18 cellular contexts compared by ENCODE assay signal in the genomic region with DNA sequence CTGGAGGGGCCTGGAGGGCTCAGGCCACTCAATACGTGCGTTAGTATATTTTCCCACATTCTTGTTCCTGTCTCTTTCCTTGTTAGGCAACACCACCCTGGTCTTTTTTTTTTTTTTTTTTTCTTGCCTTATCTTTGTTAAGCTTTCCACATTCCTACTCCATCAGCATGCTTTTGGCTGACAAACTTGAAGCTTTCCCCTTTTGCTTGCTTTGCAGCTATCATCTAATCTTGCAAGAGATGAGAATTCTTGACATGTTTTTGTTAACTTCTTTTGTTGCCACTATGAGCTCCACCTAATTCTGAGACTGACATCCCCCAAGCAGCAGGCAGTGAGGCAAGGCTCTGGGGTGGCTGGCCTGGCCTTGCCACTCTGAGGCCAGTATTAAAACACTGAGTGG. TPM values are rescaled to one million over a fixed set of nuclear protein-coding genes. Genes with fewer than 3 reads are reported as not detected.
DNase-seq lines count a peak whose midpoint lies in the region; ATAC-seq and TF ChIP-seq lines count a peak whose summit lies in the region.
"Had no signal": no experiment of that assay in that cellular context is flagged by ENCODE, and none has a peak within 500 bp of the region (broad histone marks: within the 10 kb centered on the region; RNA-seq: fewer than 3 reads in every experiment).

No MANE protein-coding gene starts in this region.

- H3K4me1 Mint-ChIP-seq in dendritic cell treated with granulocyte-macrophage colony-stimulating factor and Interleukin-4, amounts not matched to agents 40 ng/mL and 50 ng/mL, for 4 days (ENCODE audit: low read depth): no peaks in the 10 kb centered on the region
- H3K4me1 Mint-ChIP-seq in type B pancreatic cell (ENCODE audit: unreplicated experiment): peaks cover 18% of the 10 kb centered on the region
- no peaks in the 10 kb centered on the region for H3K4me1 Mint-ChIP-seq in activated CD4-positive, alpha-beta T cell treated with anti-CD3 and anti-CD28 coated beads for 36 hours

- no peak overlapping the region for H3K9ac ChIP-seq in mesendoderm (ENCODE audit: low read length)
- H3K9ac ChIP-seq: BLaER1 treated with 17β-estradiol and CSF1 and Interleukin-3, amounts not matched to agents 10 nM and 100 nM had no signal

- H3K27ac Mint-ChIP-seq in dendritic cell treated with granulocyte-macrophage colony-stimulating factor and Interleukin-4, amounts not matched to agents 40 ng/mL and 50 ng/mL, for 4 days: peak overlapping the region; percentile 35
- peak overlapping the region; percentile 10 for H3K27ac Mint-ChIP-seq in type B pancreatic cell
- H3K27ac Mint-ChIP-seq in activated CD4-positive, alpha-beta T cell treated with anti-CD3 and anti-CD28 coated beads for 36 hours: no peak overlapping the region
- H3K27ac Mint-ChIP-seq: CD8-positive, alpha-beta T cell; HFFc6 had no signal

- no peaks in the 10 kb centered on the region for H3K27me3 ChIP-seq in mesendoderm (ENCODE audit: insufficient read depth, low read length, poor library complexity)
- H3K27me3 ChIP-seq: BLaER1 treated with 17β-estradiol and CSF1 and Interleukin-3, amounts not matched to agents 10 nM and 100 nM; Peyer's patch had no signal

- H3K27me3 Mint-ChIP-seq in dendritic cell treated with granulocyte-macrophage colony-stimulating factor and Interleukin-4, amounts not matched to agents 40 ng/mL and 50 ng/mL, for 4 days: peaks cover 43% of the 10 kb centered on the region
- H3K27me3 Mint-ChIP-seq in type B pancreatic cell: peaks cover 11% of the 10 kb centered on the region
- peaks cover 32% of the 10 kb centered on the region for H3K27me3 Mint-ChIP-seq in activated CD4-positive, alpha-beta T cell treated with anti-CD3 and anti-CD28 coated beads for 36 hours

- no peak overlapping the region for H4K8ac ChIP-seq in mesendoderm (ENCODE audit: low read depth, low read length)

- no peak overlapping the region for H2BK15ac ChIP-seq in mesendoderm (replicated peaks; ENCODE audit: low read depth)

- TF ChIP-seq CTCF in type B pancreatic cell (conservative IDR thresholded peaks at IDR 0.05): no peak

- no peak overlapping the region for H2BK5ac ChIP-seq in mesendoderm (ENCODE audit: low read length)

- no peak overlapping the region for H2BK120ac ChIP-seq in mesendoderm (ENCODE audit: low read depth, low read length)

- peak overlapping the region; percentile 16 for H3K27ac ChIP-seq in mesendoderm (ENCODE audit: low read depth, low read length)
- H3K27ac ChIP-seq: A549; BLaER1 treated with 17β-estradiol and CSF1 and Interleukin-3, amounts not matched to agents 10 nM and 100 nM; Peyer's patch had no signal

- POLR2A ChIA-PET in activated CD4-positive, alpha-beta T cell treated with anti-CD3 and anti-CD28 coated beads for 36 hours (lab: Charles Lee): no interaction called here

- H3K79me1 ChIP-seq in mesendoderm (ENCODE audit: low read length): no peaks in the 10 kb centered on the region

- no peak overlapping the region for H3K4me3 Mint-ChIP-seq in dendritic cell treated with granulocyte-macrophage colony-stimulating factor and Interleukin-4, amounts not matched to agents 40 ng/mL and 50 ng/mL, for 4 days
- no peak overlapping the region for H3K4me3 Mint-ChIP-seq in type B pancreatic cell
- H3K4me3 Mint-ChIP-seq in activated CD4-positive, alpha-beta T cell treated with anti-CD3 and anti-CD28 coated beads for 36 hours: no peak overlapping the region
- H3K4me3 Mint-ChIP-seq: CD8-positive, alpha-beta T cell; HFFc6 had no signal

- CTCF ChIA-PET in activated CD4-positive, alpha-beta T cell treated with anti-CD3 and anti-CD28 coated beads for 36 hours (lab: Charles Lee): no interaction called here

- H3K56ac ChIP-seq in mesendoderm (ENCODE audit: low read length): no peak overlapping the region

- H3K4ac ChIP-seq in mesendoderm (ENCODE audit: low read depth, low read length): no peak overlapping the region

- ATAC-seq in activated CD4-positive, alpha-beta T cell treated with anti-CD3 and anti-CD28 coated beads for 36 hours: no peak
- ATAC-seq: A549; CD8-positive, alpha-beta T cell; HepG2 had no signal

- H3K79me2 ChIP-seq in mesendoderm (ENCODE audit: control insufficient read depth, insufficient read depth, low read length): no peaks in the 10 kb centered on the region

- H3K4me1 ChIP-seq in mesendoderm (ENCODE audit: control insufficient read depth, low read depth, low read length): peaks cover 3% of the 10 kb centered on the region

- H3K4me3 ChIP-seq in mesendoderm (ENCODE audit: low read length): no peak overlapping the region
- H3K4me3 ChIP-seq: A549; BLaER1 treated with 17β-estradiol and CSF1 and Interleukin-3, amounts not matched to agents 10 nM and 100 nM; Peyer's patch had no signal

- H4K5ac ChIP-seq in mesendoderm (ENCODE audit: low read length): no peak overlapping the region

- H3K9me3 Mint-ChIP-seq in dendritic cell treated with granulocyte-macrophage colony-stimulating factor and Interleukin-4, amounts not matched to agents 40 ng/mL and 50 ng/mL, for 4 days: no peaks in the 10 kb centered on the region
- peaks cover 5% of the 10 kb centered on the region for H3K9me3 Mint-ChIP-seq in type B pancreatic cell
- H3K9me3 Mint-ChIP-seq in activated CD4-positive, alpha-beta T cell treated with anti-CD3 and anti-CD28 coated beads for 36 hours (ENCODE audit: low read depth): no peaks in the 10 kb centered on the region
- H3K9me3 Mint-ChIP-seq: CD8-positive, alpha-beta T cell; HFFc6 had no signal

- no peak overlapping the region for H3K23ac ChIP-seq in mesendoderm (ENCODE audit: low read length)

- H3K4me2 ChIP-seq in mesendoderm (ENCODE audit: low read length): no peak overlapping the region
- H3K4me2 ChIP-seq: A549; BLaER1 treated with 17β-estradiol and CSF1 and Interleukin-3, amounts not matched to agents 10 nM and 100 nM had no signal

- peak; percentile 54 for DNase-seq in NCI-H226
- peak; percentile 95 for DNase-seq in mesendoderm
- DNase-seq in type B pancreatic cell (ENCODE audit: extremely low spot score, unreplicated experiment): no peak
- no peak for DNase-seq in NCI-H187 (lab: John Stamatoyannopoulos, UW)
- no peak for DNase-seq in GM03348 (ENCODE audit: low spot score)
- DNase-seq in activated CD4-positive, alpha-beta T cell treated with anti-CD3 and anti-CD28 coated beads for 36 hours: no peak
- DNase-seq: CD8-positive, alpha-beta T cell; HFFc6; KG1; MV-4-11; NCI-H1694 treated with DMSO at 0.1 percent for 48 hours; NCI-H2227 treated with DMSO at 0.1 percent for 48 hours; NCI-H524; Peyer's patch had no signal

- H3K36me3 Mint-ChIP-seq in dendritic cell treated with granulocyte-macrophage colony-stimulating factor and Interleukin-4, amounts not matched to agents 40 ng/mL and 50 ng/mL, for 4 days (ENCODE audit: low read depth): no peaks in the 10 kb centered on the region
- H3K36me3 Mint-ChIP-seq in type B pancreatic cell: no peaks in the 10 kb centered on the region
- H3K36me3 Mint-ChIP-seq in activated CD4-positive, alpha-beta T cell treated with anti-CD3 and anti-CD28 coated beads for 36 hours (ENCODE audit: low read depth): no peaks in the 10 kb centered on the region
- H3K36me3 Mint-ChIP-seq: CD8-positive, alpha-beta T cell had no signal

- no peaks in the 10 kb centered on the region for H3K36me3 ChIP-seq in mesendoderm (ENCODE audit: control insufficient read depth, insufficient read depth, low read length)
- H3K36me3 ChIP-seq: BLaER1 treated with 17β-estradiol and CSF1 and Interleukin-3, amounts not matched to agents 10 nM and 100 nM; Peyer's patch had no signal

- intact Hi-C loops in dendritic cell treated with granulocyte-macrophage colony-stimulating factor and Interleukin-4, amounts not matched to agents 40 ng/mL and 50 ng/mL, for 4 days (cut with micrococcal nuclease): no loop called here
- intact Hi-C loops in activated CD4-positive, alpha-beta T cell treated with anti-CD3 and anti-CD28 coated beads for 36 hours (cut with DNase I, micrococcal nuclease): no loop called here

- no CpG with 5 or more reads among the region's 2 CpGs for WGBS in mesendoderm (ENCODE audit: extremely low coverage, insufficient coverage, low lambda C conversion rate)

- no peak overlapping the region for H2AK5ac ChIP-seq in mesendoderm (ENCODE audit: low read length)

- H3K18ac ChIP-seq in mesendoderm (ENCODE audit: low read length): no peak overlapping the region

RNA-seq across cellular contexts. Expression of gene NRP1, which starts 52.5 kb away (rescaled TPM):
- 2.4 TPM for polyA plus RNA-seq in mesendoderm (2013, experiment 1 of 2)
- 2.0 TPM for polyA plus RNA-seq in mesendoderm (2013, experiment 2 of 2)
- total RNA-seq in type B pancreatic cell (ENCODE audit: low replicate concordance): 20.4 and 70.7 TPM in 2 replicates
- under 1 TPM; 0.21 to 0.44 TPM for total RNA-seq in activated CD4-positive, alpha-beta T cell treated with anti-CD3 and anti-CD28 coated beads for 36 hours
- total RNA-seq: CD8-positive, alpha-beta T cell had no signal

Comparison
In these comparisons a context has a peak if more than half of its experiments do, and no peak if none do; other contexts are left out.
1. DNase-seq: peak in NCI-H226 (single experiment) and mesendoderm (single experiment); none in type B pancreatic cell (single experiment), NCI-H187 (0 of 2), GM03348 (single experiment) and activated CD4-positive, alpha-beta T cell treated with anti-CD3 and anti-CD28 coated beads for 36 hours (single experiment).
2. RNA of gene NRP1, which starts 52.5 kb away (total RNA-seq): 20.4 to 70.7 TPM in type B pancreatic cell; 0.21 to 0.44 TPM in activated CD4-positive, alpha-beta T cell treated with anti-CD3 and anti-CD28 coated beads for 36 hours; every median in the first group is over 10 times any median in the second.